In the genomic region with DNA sequence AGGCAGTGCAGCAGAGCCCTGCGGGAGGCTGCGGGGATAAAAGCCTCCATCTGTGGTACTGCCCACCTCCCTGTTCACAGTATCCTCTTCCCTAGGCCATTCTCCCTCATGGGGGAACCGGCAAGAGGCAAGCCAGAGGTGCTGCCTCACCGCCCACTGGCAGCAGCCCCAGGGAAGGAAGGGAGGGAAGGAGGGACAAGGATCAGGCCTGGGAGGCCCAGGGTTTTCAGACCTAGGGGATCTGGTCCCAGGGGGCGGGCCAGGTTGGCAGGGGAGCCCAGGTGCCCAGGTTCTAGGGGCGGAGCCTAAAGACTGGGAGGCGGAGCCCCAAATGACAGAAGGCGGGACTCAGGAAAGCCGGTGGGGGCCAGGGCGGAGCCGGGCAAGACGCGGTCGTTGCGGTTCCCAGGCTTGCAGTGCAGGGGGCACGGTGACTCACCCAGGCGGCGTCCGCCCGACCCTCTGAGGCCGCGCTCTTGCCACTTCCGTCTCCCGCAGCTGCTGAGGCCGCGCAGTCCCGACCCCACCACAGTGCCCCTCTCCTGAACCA, we compare ENCODE assay signal across 8 cellular contexts. TPM values are rescaled to one million over a fixed set of nuclear protein-coding genes. Genes with fewer than 3 reads are reported as not detected.
DNase-seq lines count a peak whose midpoint lies in the region; ATAC-seq lines count a peak whose summit lies in the region.

No MANE protein-coding gene starts in this region.

- ATAC-seq in CD4-positive, CD25-positive, alpha-beta regulatory T cell (ENCODE audit: low read depth in 2 of 2): no peak
- ATAC-seq in naive B cell (ENCODE audit: low read depth in 2 of 2): no peak
- no peak for ATAC-seq in GM18861 (IDR thresholded peaks at IDR 0.05; ENCODE audit: unreplicated experiment)
- no peak for ATAC-seq in GM21529 (IDR thresholded peaks at IDR 0.05; ENCODE audit: unreplicated experiment)

- peaks cover 20 to 61% (median 31%) of the 10 kb centered on the region in 4 donors for H3K4me1 Mint-ChIP-seq in CD4-positive, CD25-positive, alpha-beta regulatory T cell
- H3K4me1 Mint-ChIP-seq in naive B cell: peaks cover 37 to 53% (median 43%) of the 10 kb centered on the region in 3 donors

- peaks cover 42% of the 10 kb centered on the region for H3K4me1 ChIP-seq in CD4-positive, CD25-positive, alpha-beta regulatory T cell (ENCODE audit: control insufficient read depth, insufficient read depth, low read length, poor library complexity, severe bottlenecking)
- H3K4me1 ChIP-seq in HUES48 (ENCODE audit: control insufficient read depth, insufficient read depth, low read length): peaks cover 21% of the 10 kb centered on the region

- peak overlapping the region; percentile 63 for H3K9ac ChIP-seq in HUES48 (ENCODE audit: low read depth, low read length)

- H3K4me3 ChIP-seq in CD4-positive, CD25-positive, alpha-beta regulatory T cell (ENCODE audit: low read depth, low read length): peak overlapping the region; percentile 71
- H3K4me3 ChIP-seq in HUES48 (ENCODE audit: low read depth, low read length): peak overlapping the region; percentile 85

- peak overlapping the region; percentile 88 for H3K27ac ChIP-seq in CD4-positive, CD25-positive, alpha-beta regulatory T cell (ENCODE audit: insufficient read depth, low read length, poor library complexity, severe bottlenecking)
- peak overlapping the region; percentile 81 for H3K27ac ChIP-seq in HUES48 (ENCODE audit: low read depth, low read length)
- H3K27ac ChIP-seq in caudate nucleus (ENCODE audit: low read depth, low read length): peak overlapping the region; percentile 92

- H3K27me3 Mint-ChIP-seq in CD4-positive, CD25-positive, alpha-beta regulatory T cell: no peaks in the 10 kb centered on the region
- no peaks in the 10 kb centered on the region for H3K27me3 Mint-ChIP-seq in naive B cell

- H3K27ac Mint-ChIP-seq in CD4-positive, CD25-positive, alpha-beta regulatory T cell: peak overlapping the region; percentile 89 to 98 (median 94)
- peak overlapping the region; percentile 72 to 98 (median 96) for H3K27ac Mint-ChIP-seq in naive B cell

- no peaks in the 10 kb centered on the region for H3K9me3 ChIP-seq in CD4-positive, CD25-positive, alpha-beta regulatory T cell (ENCODE audit: control insufficient read depth in 2 of 2, low read length in 2 of 2)
- H3K9me3 ChIP-seq in HUES48 (ENCODE audit: control insufficient read depth, insufficient read depth, low read length): no peaks in the 10 kb centered on the region

- no peaks in the 10 kb centered on the region for H3K27me3 ChIP-seq in CD4-positive, CD25-positive, alpha-beta regulatory T cell (ENCODE audit: control insufficient read depth, insufficient read depth, low read length)
- H3K27me3 ChIP-seq in HUES48 (ENCODE audit: control insufficient read depth, insufficient read depth, low read length): no peaks in the 10 kb centered on the region

- DNase-seq in CD4-positive, CD25-positive, alpha-beta regulatory T cell: no peak
- DNase-seq in caudate nucleus (lab: John Stamatoyannopoulos, UW) (peak in 1 of 61 donors; percentile 54), naive B cell (no peak), inferior parietal cortex (ENCODE audit: extremely low spot score) (no peak), T-helper 9 cell (no peak)

- peaks cover 2% of the 10 kb centered on the region for H3K36me3 ChIP-seq in CD4-positive, CD25-positive, alpha-beta regulatory T cell (ENCODE audit: control insufficient read depth, insufficient read depth, low read length)
- peaks cover 2% of the 10 kb centered on the region; the same call in 1 of the 2 replicates for H3K36me3 ChIP-seq in HUES48 (ENCODE audit: control insufficient read depth, insufficient read depth, low read length)

- H3K4me3 Mint-ChIP-seq in CD4-positive, CD25-positive, alpha-beta regulatory T cell: peak overlapping the region; percentile 84 to 98 (median 95)
- peak overlapping the region; percentile 83 to 100 (median 96) for H3K4me3 Mint-ChIP-seq in naive B cell

- no peaks in the 10 kb centered on the region for H3K9me3 Mint-ChIP-seq in CD4-positive, CD25-positive, alpha-beta regulatory T cell
- H3K9me3 Mint-ChIP-seq in naive B cell: no peaks in the 10 kb centered on the region

- peaks cover 4% of the 10 kb centered on the region for H3K36me3 Mint-ChIP-seq in CD4-positive, CD25-positive, alpha-beta regulatory T cell
- H3K36me3 Mint-ChIP-seq in naive B cell: no peaks in the 10 kb centered on the region

RNA-seq across cellular contexts. Expression of gene MTMR4, which starts 3.0 kb away (rescaled TPM):
- 43.6 TPM for total RNA-seq in CD4-positive, CD25-positive, alpha-beta regulatory T cell
- polyA plus RNA-seq in CD4-positive, CD25-positive, alpha-beta regulatory T cell: 10 to 100 TPM; 16.5 to 23.8 (median 18.6) TPM
- polyA plus RNA-seq in naive B cell (ENCODE audit: low read depth in 6 of 6): 10 to 100 TPM; 12.9 to 35.7 (median 30.4) TPM

RNA-seq across cellular contexts. Expression of gene HSF5, which starts 29.2 kb away (rescaled TPM):
- 3.0 TPM for total RNA-seq in CD4-positive, CD25-positive, alpha-beta regulatory T cell
- polyA plus RNA-seq in CD4-positive, CD25-positive, alpha-beta regulatory T cell: 1 to 10 TPM in 3 of 4 donors, under 1 TPM in 1; 0.83 to 2.1 (median 1.4) TPM
- 1 to 10 TPM; 1.3 to 4.6 (median 3.1) TPM for polyA plus RNA-seq in naive B cell (ENCODE audit: low read depth in 6 of 6)
